Comparison of ENCODE assay signal across 8 cellular contexts in the genomic region with DNA sequence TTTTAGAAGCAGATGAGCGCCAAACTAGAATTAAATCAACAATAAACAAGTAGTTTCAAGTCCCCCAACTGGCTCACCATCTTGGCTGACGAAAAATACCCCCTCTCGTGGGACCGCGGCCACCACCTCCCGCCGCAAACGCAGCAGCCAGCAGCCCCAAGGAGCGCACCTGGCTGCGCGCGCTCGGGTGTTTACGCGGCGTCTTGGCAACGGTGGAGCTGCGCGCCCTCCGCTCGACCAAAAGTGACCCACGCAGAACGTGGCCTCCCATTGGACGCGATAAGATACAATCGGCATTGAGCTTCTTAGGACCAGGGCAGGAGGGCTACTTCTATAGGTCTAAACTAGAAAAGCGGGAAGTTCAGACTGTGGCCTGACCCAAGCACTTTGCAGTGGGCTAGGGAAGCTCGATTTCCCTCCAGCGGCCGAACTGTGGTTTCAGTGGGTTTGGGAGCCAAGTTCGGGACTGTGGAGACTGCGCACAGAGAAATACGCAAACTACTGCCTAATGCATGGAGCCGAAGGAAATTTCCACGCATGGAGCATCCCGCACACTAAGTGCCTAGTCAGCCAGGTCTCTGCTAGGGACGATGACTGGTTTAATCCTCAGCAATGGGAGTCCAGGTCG. TPM values are rescaled to one million over a fixed set of nuclear protein-coding genes. Genes with fewer than 3 reads are reported as not detected.
DNase-seq lines count a peak whose midpoint lies in the region; ATAC-seq and TF ChIP-seq lines count a peak whose summit lies in the region.

A gene with protein sequence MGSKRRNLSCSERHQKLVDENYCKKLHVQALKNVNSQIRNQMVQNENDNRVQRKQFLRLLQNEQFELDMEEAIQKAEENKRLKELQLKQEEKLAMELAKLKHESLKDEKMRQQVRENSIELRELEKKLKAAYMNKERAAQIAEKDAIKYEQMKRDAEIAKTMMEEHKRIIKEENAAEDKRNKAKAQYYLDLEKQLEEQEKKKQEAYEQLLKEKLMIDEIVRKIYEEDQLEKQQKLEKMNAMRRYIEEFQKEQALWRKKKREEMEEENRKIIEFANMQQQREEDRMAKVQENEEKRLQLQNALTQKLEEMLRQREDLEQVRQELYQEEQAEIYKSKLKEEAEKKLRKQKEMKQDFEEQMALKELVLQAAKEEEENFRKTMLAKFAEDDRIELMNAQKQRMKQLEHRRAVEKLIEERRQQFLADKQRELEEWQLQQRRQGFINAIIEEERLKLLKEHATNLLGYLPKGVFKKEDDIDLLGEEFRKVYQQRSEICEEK (minus strand): TSS at position 245 of the 628 bp plus-strand sequence. CDS start 165 bp downstream, at position 80.

- H3K27me3 ChIP-seq in ectodermal cell (ENCODE audit: control insufficient read depth, insufficient read depth, low read length, poor library complexity, severe bottlenecking) = peaks cover 12% of the 10 kb centered on the region

- H3K36me3 ChIP-seq in ectodermal cell (ENCODE audit: control insufficient read depth, insufficient read depth, low read length) = no peaks in the 10 kb centered on the region

- TF ChIP-seq POLR2A in lower leg skin (IDR thresholded peaks at IDR 0.05) = no peak

- H3K9me3 ChIP-seq in ectodermal cell (ENCODE audit: control insufficient read depth, low read length) = no peaks in the 10 kb centered on the region

- intact Hi-C loops in lower leg skin (cut with DNase I; ENCODE audit: low total_unique reads) = no loop called here

- H3K27ac ChIP-seq in ectodermal cell (ENCODE audit: insufficient read depth, low read depth, low read length, poor library complexity, severe bottlenecking) = no peak within 1 kb of the TSS

- DNase-seq in CD1c-positive myeloid dendritic cell (ENCODE audit: extremely low spot score) = peak; percentile 95
- peak; percentile 95 to 98 for DNase-seq in NCI-H526 (lab: John Stamatoyannopoulos, UW)
- DNase-seq in activated CD4-positive, alpha-beta T cell treated with anti-CD3 and anti-CD28 coated beads, Interleukin-2, amount 50 U/mL, for 48 hours = peak; percentile 67 to 75
- DNase-seq in lower leg skin (ENCODE audit: low spot score in 2 of 2) = peak; percentile 91 to 98
- peak; percentile 60 for DNase-seq in stimulated activated CD4-positive, alpha-beta T cell treated with anti-CD3 and anti-CD28 coated beads, Interleukin-4, amount 100 ng/mL, for 48 hours (ENCODE audit: low read depth in 2 of 2)

- no peaks in the 10 kb centered on the region for H3K4me1 ChIP-seq in ectodermal cell (ENCODE audit: control insufficient read depth, insufficient read depth, low read length)

- H3K4me3 ChIP-seq in ectodermal cell (ENCODE audit: insufficient read depth, low read depth, low read length) = peak within 1 kb of the TSS; percentile 38
- H3K4me3 ChIP-seq in lower leg skin (ENCODE audit: low read depth, poor library complexity, severe bottlenecking) = peak within 1 kb of the TSS; percentile 48

- TF ChIP-seq CTCF in lower leg skin (IDR thresholded peaks at IDR 0.05) = no peak

- ATAC-seq in GM19328 (IDR thresholded peaks at IDR 0.05; ENCODE audit: unreplicated experiment) (peak; percentile 98), HG03457 (IDR thresholded peaks at IDR 0.05; ENCODE audit: unreplicated experiment) (peak; percentile 99)

- 30 to 31% methylated on average over 38 of the region's 38 CpGs for WGBS in ectodermal cell, 2 experiments
- WGBS in lower leg skin, 2 donors = 1% methylated on average over 31 to 38 of the region's 38 CpGs

RNA-seq across cellular contexts. Expression of the gene that starts here (rescaled TPM):
- 5.1 TPM for polyA plus RNA-seq in ectodermal cell (2013, experiment 1 of 4)
- polyA plus RNA-seq in ectodermal cell (2013, experiment 2 of 4) = 4.7 TPM
- 3.8 TPM for polyA plus RNA-seq in ectodermal cell (2013, experiment 3 of 4)
- 3.5 TPM for polyA plus RNA-seq in ectodermal cell (2013, experiment 4 of 4)
- total RNA-seq in lower leg skin = under 1 TPM in 2 of 4 donors, not detected in 2; 0.37 to 0.78 TPM

Comparison
In these comparisons a context has a peak if more than half of its experiments do, and no peak if none do; other contexts are left out.
1. Peak in DNase-seq and H3K4me3 ChIP-seq in lower leg skin; RNA of the gene not detected or under 1 TPM.